12 cellular contexts compared by ENCODE assay signal in genomic region chr2:225064928-225065327, GRCh38.
"Had no signal": no experiment of that assay in that cellular context is flagged by ENCODE, and none has a peak within 500 bp of the region (broad histone marks: within the 10 kb centered on the region; RNA-seq: fewer than 3 reads in every experiment).

No MANE protein-coding gene starts in this region.

- H3K4me1 Mint-ChIP-seq: activated B cell treated with CpG ODN at 0.5 μM for 24 hours; naive B cell; stimulated activated memory B cell treated with anti-CD40 and anti-IgM and Interleukin-4, amounts not matched to agents 10 μg/mL and 1 μg/mL and 100 μg/mL, for 72 hours had no signal

- H3K27me3 ChIP-seq: colonic mucosa, esophagus squamous epithelium, heart left ventricle, right lobe of liver, upper lobe of left lung had no signal

- H3K27me3 Mint-ChIP-seq: activated CD4-positive, alpha-beta T cell treated with anti-CD3 and anti-CD28 coated beads, Interleukin-2, amount 10 ng/mL, durations not matched to agents 7 days and 5 days; progenitor cell of endocrine pancreas had no signal

- DNase-seq: activated B cell treated with CpG ODN at 0.5 μM for 24 hours; activated CD4-positive, alpha-beta T cell treated with anti-CD3 and anti-CD28 coated beads, Interleukin-2, amount 10 ng/mL, durations not matched to agents 7 days and 5 days; colonic mucosa; esophagus squamous epithelium; foreskin fibroblast; heart left ventricle; naive B cell; occipital lobe; right lobe of liver; upper lobe of left lung had no signal

- H3K27ac Mint-ChIP-seq: activated B cell treated with CpG ODN at 0.5 μM for 24 hours; naive B cell; progenitor cell of endocrine pancreas; stimulated activated memory B cell treated with anti-CD40 and anti-IgM and Interleukin-4, amounts not matched to agents 10 μg/mL and 1 μg/mL and 100 μg/mL, for 72 hours had no signal

- H3K9me3 ChIP-seq: colonic mucosa, esophagus squamous epithelium, right lobe of liver had no signal

- H3K4me1 ChIP-seq: colonic mucosa, esophagus squamous epithelium, heart left ventricle, right lobe of liver, upper lobe of left lung had no signal

- ATAC-seq: heart left ventricle; right lobe of liver; stimulated activated memory B cell treated with anti-CD40 and anti-IgM and Interleukin-4, amounts not matched to agents 10 μg/mL and 1 μg/mL and 100 μg/mL, for 72 hours had no signal

- H3K4me3 ChIP-seq: colonic mucosa, esophagus squamous epithelium, heart left ventricle, right lobe of liver, upper lobe of left lung had no signal

- H3K36me3 ChIP-seq: colonic mucosa, esophagus squamous epithelium, heart left ventricle, right lobe of liver, upper lobe of left lung had no signal

- H3K4me3 Mint-ChIP-seq: activated B cell treated with CpG ODN at 0.5 μM for 24 hours; activated CD4-positive, alpha-beta T cell treated with anti-CD3 and anti-CD28 coated beads, Interleukin-2, amount 10 ng/mL, durations not matched to agents 7 days and 5 days; naive B cell; stimulated activated memory B cell treated with anti-CD40 and anti-IgM and Interleukin-4, amounts not matched to agents 10 μg/mL and 1 μg/mL and 100 μg/mL, for 72 hours had no signal
